8 cellular contexts compared by ENCODE assay signal in the genomic region with DNA sequence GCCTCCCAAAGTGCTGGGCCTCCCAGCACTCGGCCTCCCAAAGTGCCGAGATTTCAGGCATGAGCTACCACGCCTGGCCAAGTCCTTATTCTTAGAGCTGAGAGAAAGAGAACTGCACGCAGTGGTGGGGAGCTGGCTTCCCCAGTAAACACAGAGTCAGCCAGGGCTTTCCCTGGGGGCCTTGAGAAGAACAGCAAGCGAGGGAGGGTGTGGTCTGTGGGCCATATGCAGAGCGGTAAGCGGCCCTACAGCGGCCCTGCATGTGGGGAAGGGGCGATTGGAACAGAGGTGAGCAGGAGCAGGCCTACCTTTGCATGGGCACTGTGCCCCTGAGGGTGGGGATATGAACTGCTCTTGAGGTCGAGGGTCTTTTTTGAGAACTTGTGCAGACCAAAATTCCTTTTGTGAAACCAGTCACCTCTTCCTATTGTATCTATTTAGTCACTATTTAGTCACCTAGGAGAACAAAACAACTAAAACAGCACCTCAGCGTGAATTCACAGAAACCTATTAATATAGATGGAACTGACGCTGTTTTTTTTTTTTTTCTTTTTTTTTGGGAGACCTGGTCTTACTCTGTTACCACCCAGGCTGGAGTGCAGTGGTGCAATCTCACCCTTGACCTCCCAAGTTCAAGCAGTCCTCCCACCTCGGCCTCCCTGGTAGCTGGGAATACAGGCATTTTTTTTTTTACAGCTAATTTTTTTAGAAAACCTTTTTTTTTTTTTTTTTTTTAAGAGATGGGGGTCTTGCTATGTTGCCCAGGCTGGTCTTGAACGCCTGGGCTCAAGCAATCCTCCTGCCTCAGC. TPM values are rescaled to one million over a fixed set of nuclear protein-coding genes. Genes with fewer than 3 reads are reported as not detected.
A peak's percentile ranks its signal among the peaks of the same experiment; 100 is the strongest.
DNase-seq lines count a peak whose midpoint lies in the region; ATAC-seq and TF ChIP-seq lines count a peak whose summit lies in the region.

No MANE protein-coding gene starts in this region.

- POLR2A ChIA-PET in activated CD4-positive, alpha-beta memory T cell treated with anti-CD3 and anti-CD28 coated beads for 36 hours (lab: Charles Lee): interaction anchor here (0.6 to 4.8 kb wide), 8 partner anchors 15 to 57 kb away, joined by 3 to 36 read pairs (median 6); no protein-coding TSS in a partner anchor

- CTCF ChIA-PET in activated CD4-positive, alpha-beta memory T cell treated with anti-CD3 and anti-CD28 coated beads for 36 hours (lab: Charles Lee): interaction anchor here (0.6 to 21.6 kb wide), 6 partner anchors 14 to 87 kb away, joined by 3 to 1168 read pairs (median 4); partner anchors contain the start of gene TSPAN14

- no peaks in the 10 kb centered on the region for H3K27me3 Mint-ChIP-seq in activated CD4-positive, alpha-beta memory T cell treated with anti-CD3 and anti-CD28 coated beads for 36 hours

- ATAC-seq in HG02610 (IDR thresholded peaks at IDR 0.05; ENCODE audit: unreplicated experiment): peak; percentile 76
- no peak for ATAC-seq in HG03025 (IDR thresholded peaks at IDR 0.05; ENCODE audit: low FRiP score, unreplicated experiment)

- H3K4me1 Mint-ChIP-seq in activated CD4-positive, alpha-beta memory T cell treated with anti-CD3 and anti-CD28 coated beads for 36 hours (ENCODE audit: low read depth): peaks cover 97% of the 10 kb centered on the region

- peak; percentile 26; the same call in 1 of the 3 replicates for TF ChIP-seq CTCF in GM12872 (IDR thresholded peaks at IDR 0.05; ENCODE audit: insufficient read depth, low read depth, low read length)
- TF ChIP-seq CTCF in fibroblast of the aortic adventitia (IDR thresholded peaks at IDR 0.05; ENCODE audit: insufficient read depth, low read length): peak; percentile 29

- H3K4me3 Mint-ChIP-seq in activated CD4-positive, alpha-beta memory T cell treated with anti-CD3 and anti-CD28 coated beads for 36 hours: peak overlapping the region; percentile 16

- peak overlapping the region; percentile 93 for H3K27ac Mint-ChIP-seq in activated CD4-positive, alpha-beta memory T cell treated with anti-CD3 and anti-CD28 coated beads for 36 hours

- no peak overlapping the region for H3K4me3 ChIP-seq in fibroblast of the aortic adventitia (ENCODE audit: low read depth, low read length)

- intact Hi-C loops in activated CD4-positive, alpha-beta memory T cell treated with anti-CD3 and anti-CD28 coated beads for 36 hours (cut with micrococcal nuclease): loop anchor here (1.0 kb wide), 2 partner anchors 41 to 47 kb away; no protein-coding TSS in a partner anchor

- peak; percentile 64 for DNase-seq in activated CD4-positive, alpha-beta memory T cell treated with anti-CD3 and anti-CD28 coated beads for 36 hours
- DNase-seq in fibroblast of the aortic adventitia (ENCODE audit: low read depth) (peak; percentile 74), epidermal melanocyte (ENCODE audit: insufficient read length, low spot score) (no peak), NCI-H2081 (lab: John Stamatoyannopoulos, UW) (no peak)
- peak; percentile 69 for DNase-seq in stimulated activated CD4-positive, alpha-beta T cell treated with anti-CD3 and anti-CD28 coated beads, Interleukin-1b, Interleukin-23, amount 100 ng/mL, for 48 hours

- peaks cover 5% of the 10 kb centered on the region for H3K9me3 Mint-ChIP-seq in activated CD4-positive, alpha-beta memory T cell treated with anti-CD3 and anti-CD28 coated beads for 36 hours

- peaks cover 16% of the 10 kb centered on the region for H3K36me3 Mint-ChIP-seq in activated CD4-positive, alpha-beta memory T cell treated with anti-CD3 and anti-CD28 coated beads for 36 hours

RNA-seq across cellular contexts. Expression of gene SH2D4B, which starts 36.9 kb away (rescaled TPM):
- under 1 TPM in 1 of 2 experiments, not detected in 1; 0.12 TPM for total RNA-seq in activated CD4-positive, alpha-beta memory T cell treated with anti-CD3 and anti-CD28 coated beads for 36 hours
- total RNA-seq in fibroblast of the aortic adventitia (ENCODE audit: low replicate concordance): not detected in 2 replicates

RNA-seq across cellular contexts. Expression of gene TSPAN14, which starts 46.7 kb away (rescaled TPM):
- 10 to 100 TPM; 48.9 to 51.8 TPM for total RNA-seq in activated CD4-positive, alpha-beta memory T cell treated with anti-CD3 and anti-CD28 coated beads for 36 hours
- 21.3 and 107 TPM in 2 replicates for total RNA-seq in fibroblast of the aortic adventitia (ENCODE audit: low replicate concordance)

Comparison
In these comparisons a context has a peak if more than half of its experiments do, and no peak if none do; other contexts are left out.
1. DNase-seq: peak in activated CD4-positive, alpha-beta memory T cell treated with anti-CD3 and anti-CD28 coated beads for 36 hours (single experiment), fibroblast of the aortic adventitia (single experiment) and stimulated activated CD4-positive, alpha-beta T cell treated with anti-CD3 and anti-CD28 coated beads, Interleukin-1b, Interleukin-23, amount 100 ng/mL, for 48 hours (single experiment); none in epidermal melanocyte (single experiment) and NCI-H2081 (0 of 2).